Comparison of ENCODE assay signal across 1 cellular context in the genomic region with DNA sequence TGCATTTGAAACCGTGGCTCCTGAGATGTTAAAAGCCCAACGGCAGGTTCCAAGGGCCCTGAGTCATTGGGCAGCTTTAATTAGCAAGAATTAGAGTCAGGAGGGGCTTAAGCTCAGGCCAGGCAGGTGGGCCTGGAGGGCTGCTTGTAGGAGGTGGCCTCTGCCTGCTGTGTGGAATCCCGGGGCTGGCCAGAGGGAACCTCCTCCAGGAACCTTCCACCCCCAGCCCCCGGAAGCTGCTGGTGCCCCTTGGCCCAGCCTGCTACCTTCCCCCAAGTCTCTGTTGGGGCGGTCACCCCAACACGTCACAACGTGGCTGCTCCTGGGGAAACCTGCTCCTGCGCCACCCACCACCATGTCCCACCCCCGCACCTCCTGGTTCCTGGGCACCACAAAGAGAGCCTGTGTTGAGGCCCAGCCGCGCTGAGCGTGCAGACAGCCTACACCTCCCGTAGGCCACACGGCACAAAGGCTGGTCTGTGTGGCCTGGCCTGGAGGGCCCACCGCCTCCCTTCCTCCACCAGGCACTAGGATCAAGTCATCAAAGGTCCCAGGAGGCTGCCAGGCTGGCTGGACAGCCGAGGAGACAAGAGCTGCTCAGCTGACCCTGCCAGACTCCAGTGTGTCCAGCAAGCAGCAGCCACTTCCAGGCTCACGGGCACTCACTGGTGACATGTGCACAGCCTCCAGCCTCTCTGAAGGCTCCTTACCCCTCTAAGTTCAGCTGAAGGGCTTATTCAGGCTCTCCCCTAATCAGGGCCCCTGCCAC.
TF ChIP-seq lines count a peak whose summit lies in the region.

No MANE protein-coding gene starts in this region.

TF ChIP-seq in HepG2, 621 proteins besides CTCF, POLR2A, EP300 and RAD21 (continued from another document and continues in another):
- TF ChIP-seq, protein P1, sequence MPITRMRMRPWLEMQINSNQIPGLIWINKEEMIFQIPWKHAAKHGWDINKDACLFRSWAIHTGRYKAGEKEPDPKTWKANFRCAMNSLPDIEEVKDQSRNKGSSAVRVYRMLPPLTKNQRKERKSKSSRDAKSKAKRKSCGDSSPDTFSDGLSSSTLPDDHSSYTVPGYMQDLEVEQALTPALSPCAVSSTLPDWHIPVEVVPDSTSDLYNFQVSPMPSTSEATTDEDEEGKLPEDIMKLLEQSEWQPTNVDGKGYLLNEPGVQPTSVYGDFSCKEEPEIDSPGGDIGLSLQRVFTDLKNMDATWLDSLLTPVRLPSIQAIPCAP (CRISPR knock-in tag; IDR thresholded peaks at IDR 0.05; ENCODE audit: low read depth) = 0 out of 2 replicates have a peak, but pooled peaks have one; percentile 25
- TF ChIP-seq, protein P2, sequence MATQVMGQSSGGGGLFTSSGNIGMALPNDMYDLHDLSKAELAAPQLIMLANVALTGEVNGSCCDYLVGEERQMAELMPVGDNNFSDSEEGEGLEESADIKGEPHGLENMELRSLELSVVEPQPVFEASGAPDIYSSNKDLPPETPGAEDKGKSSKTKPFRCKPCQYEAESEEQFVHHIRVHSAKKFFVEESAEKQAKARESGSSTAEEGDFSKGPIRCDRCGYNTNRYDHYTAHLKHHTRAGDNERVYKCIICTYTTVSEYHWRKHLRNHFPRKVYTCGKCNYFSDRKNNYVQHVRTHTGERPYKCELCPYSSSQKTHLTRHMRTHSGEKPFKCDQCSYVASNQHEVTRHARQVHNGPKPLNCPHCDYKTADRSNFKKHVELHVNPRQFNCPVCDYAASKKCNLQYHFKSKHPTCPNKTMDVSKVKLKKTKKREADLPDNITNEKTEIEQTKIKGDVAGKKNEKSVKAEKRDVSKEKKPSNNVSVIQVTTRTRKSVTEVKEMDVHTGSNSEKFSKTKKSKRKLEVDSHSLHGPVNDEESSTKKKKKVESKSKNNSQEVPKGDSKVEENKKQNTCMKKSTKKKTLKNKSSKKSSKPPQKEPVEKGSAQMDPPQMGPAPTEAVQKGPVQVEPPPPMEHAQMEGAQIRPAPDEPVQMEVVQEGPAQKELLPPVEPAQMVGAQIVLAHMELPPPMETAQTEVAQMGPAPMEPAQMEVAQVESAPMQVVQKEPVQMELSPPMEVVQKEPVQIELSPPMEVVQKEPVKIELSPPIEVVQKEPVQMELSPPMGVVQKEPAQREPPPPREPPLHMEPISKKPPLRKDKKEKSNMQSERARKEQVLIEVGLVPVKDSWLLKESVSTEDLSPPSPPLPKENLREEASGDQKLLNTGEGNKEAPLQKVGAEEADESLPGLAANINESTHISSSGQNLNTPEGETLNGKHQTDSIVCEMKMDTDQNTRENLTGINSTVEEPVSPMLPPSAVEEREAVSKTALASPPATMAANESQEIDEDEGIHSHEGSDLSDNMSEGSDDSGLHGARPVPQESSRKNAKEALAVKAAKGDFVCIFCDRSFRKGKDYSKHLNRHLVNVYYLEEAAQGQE (IDR thresholded peaks at IDR 0.05; ENCODE audit: borderline replicate concordance in 1 of 2, low read depth in 1 of 2, low read length in 2 of 2) = peak in 1 of 2 experiments; percentile 48; a peak in 1 of 4 replicates
- 0 out of 2 replicates have a peak, but pooled peaks have one; percentile 23 for TF ChIP-seq DNMT1 (CRISPR knock-in tag; IDR thresholded peaks at IDR 0.05)
- peak; percentile 81; the same call in 1 of the 2 replicates for TF ChIP-seq MYC (CRISPR knock-in tag; IDR thresholded peaks at IDR 0.05; ENCODE audit: borderline replicate concordance)
- no peak for TF ChIP-seq MYNN (CRISPR knock-in tag; IDR thresholded peaks at IDR 0.05; ENCODE audit: low read depth)
- no peak for TF ChIP-seq HOXA9 (CRISPR knock-in tag; IDR thresholded peaks at IDR 0.05; ENCODE audit: borderline replicate concordance)
- no peak for TF ChIP-seq ZNF790 (CRISPR knock-in tag; IDR thresholded peaks at IDR 0.05; ENCODE audit: borderline replicate concordance)
- TF ChIP-seq ZNF34 (CRISPR knock-in tag; IDR thresholded peaks at IDR 0.05; ENCODE audit: borderline replicate concordance) = no peak
- TF ChIP-seq ZFP36L2 (CRISPR knock-in tag; IDR thresholded peaks at IDR 0.05) = no peak; the same call in 1 of the 2 replicates
- TF ChIP-seq ZNF589 (CRISPR knock-in tag; conservative IDR thresholded peaks at IDR 0.05) = no peak
- no peak for TF ChIP-seq MTA3 (CRISPR knock-in tag; IDR thresholded peaks at IDR 0.05)
- TF ChIP-seq, protein P3, sequence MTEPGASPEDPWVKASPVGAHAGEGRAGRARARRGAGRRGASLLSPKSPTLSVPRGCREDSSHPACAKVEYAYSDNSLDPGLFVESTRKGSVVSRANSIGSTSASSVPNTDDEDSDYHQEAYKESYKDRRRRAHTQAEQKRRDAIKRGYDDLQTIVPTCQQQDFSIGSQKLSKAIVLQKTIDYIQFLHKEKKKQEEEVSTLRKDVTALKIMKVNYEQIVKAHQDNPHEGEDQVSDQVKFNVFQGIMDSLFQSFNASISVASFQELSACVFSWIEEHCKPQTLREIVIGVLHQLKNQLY (CRISPR knock-in tag; IDR thresholded peaks at IDR 0.05) = peak; percentile 72; the same call in 1 of the 2 replicates
- no peak for TF ChIP-seq ZNF33A (CRISPR knock-in tag; IDR thresholded peaks at IDR 0.05; ENCODE audit: borderline replicate concordance)
- no peak for TF ChIP-seq ZNF326 (CRISPR knock-in tag; IDR thresholded peaks at IDR 0.05; ENCODE audit: borderline replicate concordance)
- TF ChIP-seq NR2F6 (IDR thresholded peaks at IDR 0.05) = no peak
- peak; percentile 83; the same call in 1 of the 2 replicates for TF ChIP-seq NR2F6 (CRISPR knock-in tag; IDR thresholded peaks at IDR 0.05)
- TF ChIP-seq ZFP1 (CRISPR knock-in tag; IDR thresholded peaks at IDR 0.05) = no peak
- no peak for TF ChIP-seq ZNF24 (IDR thresholded peaks at IDR 0.05)
- peak; percentile 79 for TF ChIP-seq ZNF883 (CRISPR knock-in tag; IDR thresholded peaks at IDR 0.05; ENCODE audit: not compliant biosample characterization)
- TF ChIP-seq HNF4A (CRISPR knock-in tag; IDR thresholded peaks at IDR 0.05) = peak; percentile 59
- peak; percentile 85 for TF ChIP-seq AGO2 (optimal IDR thresholded peaks at IDR 0.05; ENCODE audit: low read depth, low read length)
- 0 out of 3 replicates have a peak, but pooled peaks have one; percentile 33 for TF ChIP-seq MXI1 (IDR thresholded peaks at IDR 0.05; ENCODE audit: borderline replicate concordance, low read depth, low read length)
- TF ChIP-seq, protein P4, sequence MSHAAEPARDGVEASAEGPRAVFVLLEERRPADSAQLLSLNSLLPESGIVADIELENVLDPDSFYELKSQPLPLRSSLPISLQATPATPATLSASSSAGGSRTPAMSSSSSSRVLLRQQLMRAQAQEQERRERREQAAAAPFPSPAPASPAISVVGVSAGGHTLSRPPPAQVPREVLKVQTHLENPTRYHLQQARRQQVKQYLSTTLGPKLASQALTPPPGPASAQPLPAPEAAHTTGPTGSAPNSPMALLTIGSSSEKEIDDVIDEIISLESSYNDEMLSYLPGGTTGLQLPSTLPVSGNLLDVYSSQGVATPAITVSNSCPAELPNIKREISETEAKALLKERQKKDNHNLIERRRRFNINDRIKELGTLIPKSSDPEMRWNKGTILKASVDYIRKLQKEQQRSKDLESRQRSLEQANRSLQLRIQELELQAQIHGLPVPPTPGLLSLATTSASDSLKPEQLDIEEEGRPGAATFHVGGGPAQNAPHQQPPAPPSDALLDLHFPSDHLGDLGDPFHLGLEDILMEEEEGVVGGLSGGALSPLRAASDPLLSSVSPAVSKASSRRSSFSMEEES (CRISPR knock-in tag; IDR thresholded peaks at IDR 0.05) = peak; percentile 63; the same call in 1 of the 2 replicates
- no peak for TF ChIP-seq REL (CRISPR knock-in tag; conservative IDR thresholded peaks at IDR 0.05)
- TF ChIP-seq ZNF766 (CRISPR knock-in tag; IDR thresholded peaks at IDR 0.05; ENCODE audit: borderline replicate concordance) = no peak
- peak; percentile 85; the same call in 1 of the 2 replicates for TF ChIP-seq ZNF547 (CRISPR knock-in tag; IDR thresholded peaks at IDR 0.05)
- TF ChIP-seq ZNF468 (CRISPR knock-in tag; IDR thresholded peaks at IDR 0.05) = no peak; the same call in 1 of the 2 replicates
- TF ChIP-seq ZNF30 (CRISPR knock-in tag; IDR thresholded peaks at IDR 0.05) = no peak
- no peak for TF ChIP-seq ZNF230 (CRISPR knock-in tag; IDR thresholded peaks at IDR 0.05)
- no peak for TF ChIP-seq NCOA1 (CRISPR knock-in tag; IDR thresholded peaks at IDR 0.05)
- TF ChIP-seq ZNF841 (CRISPR knock-in tag; IDR thresholded peaks at IDR 0.05; ENCODE audit: borderline replicate concordance) = no peak
- peak; percentile 60; the same call in 1 of the 2 replicates for TF ChIP-seq FOXO1 (CRISPR knock-in tag; IDR thresholded peaks at IDR 0.05)
- no peak for TF ChIP-seq CC2D1A (CRISPR knock-in tag; IDR thresholded peaks at IDR 0.05)
- TF ChIP-seq ATF1 (CRISPR knock-in tag; IDR thresholded peaks at IDR 0.05) = no peak
- 0 out of 2 replicates have a peak, but pooled peaks have one; percentile 0 for TF ChIP-seq MAFF (IDR thresholded peaks at IDR 0.05; ENCODE audit: low read depth, low read length)
- TF ChIP-seq MAFK (conservative IDR thresholded peaks at IDR 0.05 in 1 of 2, IDR thresholded peaks at IDR 0.05 in 1 of 2; ENCODE audit: low read length in 2 of 2) = 0 out of 4 replicates have a peak, but pooled peaks of 1 of the 2 experiments have one; percentile 11
- TF ChIP-seq ZNF782 (CRISPR knock-in tag; IDR thresholded peaks at IDR 0.05; ENCODE audit: borderline replicate concordance) = no peak
- TF ChIP-seq ZNF556 (CRISPR knock-in tag; IDR thresholded peaks at IDR 0.05; ENCODE audit: borderline replicate concordance) = no peak; the same call in 1 of the 2 replicates
- TF ChIP-seq ZKSCAN1 (IDR thresholded peaks at IDR 0.05; ENCODE audit: low read length) = no peak
- no peak for TF ChIP-seq ZFP62 (CRISPR knock-in tag; IDR thresholded peaks at IDR 0.05)
- TF ChIP-seq TEAD3 (CRISPR knock-in tag; optimal IDR thresholded peaks at IDR 0.05; ENCODE audit: borderline replicate concordance) = peak; percentile 58
- TF ChIP-seq ZNF7 (CRISPR knock-in tag; IDR thresholded peaks at IDR 0.05) = 0 out of 2 replicates have a peak, but pooled peaks have one; percentile 8
- TF ChIP-seq DR1 (CRISPR knock-in tag; IDR thresholded peaks at IDR 0.05) = peak; percentile 87
- TF ChIP-seq HNF4G (IDR thresholded peaks at IDR 0.05; ENCODE audit: borderline replicate concordance, low read depth, low read length) = peak; percentile 40; the same call in 1 of the 2 replicates
- TF ChIP-seq HNF4G (CRISPR knock-in tag; IDR thresholded peaks at IDR 0.05; ENCODE audit: borderline replicate concordance, low read depth) = 0 out of 2 replicates have a peak, but pooled peaks have one; percentile 16
- TF ChIP-seq, protein P5, sequence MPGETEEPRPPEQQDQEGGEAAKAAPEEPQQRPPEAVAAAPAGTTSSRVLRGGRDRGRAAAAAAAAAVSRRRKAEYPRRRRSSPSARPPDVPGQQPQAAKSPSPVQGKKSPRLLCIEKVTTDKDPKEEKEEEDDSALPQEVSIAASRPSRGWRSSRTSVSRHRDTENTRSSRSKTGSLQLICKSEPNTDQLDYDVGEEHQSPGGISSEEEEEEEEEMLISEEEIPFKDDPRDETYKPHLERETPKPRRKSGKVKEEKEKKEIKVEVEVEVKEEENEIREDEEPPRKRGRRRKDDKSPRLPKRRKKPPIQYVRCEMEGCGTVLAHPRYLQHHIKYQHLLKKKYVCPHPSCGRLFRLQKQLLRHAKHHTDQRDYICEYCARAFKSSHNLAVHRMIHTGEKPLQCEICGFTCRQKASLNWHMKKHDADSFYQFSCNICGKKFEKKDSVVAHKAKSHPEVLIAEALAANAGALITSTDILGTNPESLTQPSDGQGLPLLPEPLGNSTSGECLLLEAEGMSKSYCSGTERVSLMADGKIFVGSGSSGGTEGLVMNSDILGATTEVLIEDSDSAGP (CRISPR knock-in tag; IDR thresholded peaks at IDR 0.05; ENCODE audit: borderline replicate concordance) = peak; percentile 92; the same call in 1 of the 2 replicates
- no peak for TF ChIP-seq KLF12 (CRISPR knock-in tag; IDR thresholded peaks at IDR 0.05; ENCODE audit: borderline replicate concordance)
- TF ChIP-seq, protein P6, sequence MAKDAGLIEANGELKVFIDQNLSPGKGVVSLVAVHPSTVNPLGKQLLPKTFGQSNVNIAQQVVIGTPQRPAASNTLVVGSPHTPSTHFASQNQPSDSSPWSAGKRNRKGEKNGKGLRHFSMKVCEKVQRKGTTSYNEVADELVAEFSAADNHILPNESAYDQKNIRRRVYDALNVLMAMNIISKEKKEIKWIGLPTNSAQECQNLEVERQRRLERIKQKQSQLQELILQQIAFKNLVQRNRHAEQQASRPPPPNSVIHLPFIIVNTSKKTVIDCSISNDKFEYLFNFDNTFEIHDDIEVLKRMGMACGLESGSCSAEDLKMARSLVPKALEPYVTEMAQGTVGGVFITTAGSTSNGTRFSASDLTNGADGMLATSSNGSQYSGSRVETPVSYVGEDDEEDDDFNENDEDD (CRISPR knock-in tag; IDR thresholded peaks at IDR 0.05; ENCODE audit: borderline replicate concordance) = peak; percentile 56; the same call in 1 of the 2 replicates
- TF ChIP-seq RBM39 (IDR thresholded peaks at IDR 0.05; ENCODE audit: low read depth, low read length, poor library complexity, severe bottlenecking) = peak; percentile 84
- TF ChIP-seq ARNT2 (CRISPR knock-in tag; IDR thresholded peaks at IDR 0.05; ENCODE audit: low read depth) = 0 out of 2 replicates have a peak, but pooled peaks have one; percentile 27
- TF ChIP-seq, protein P7, sequence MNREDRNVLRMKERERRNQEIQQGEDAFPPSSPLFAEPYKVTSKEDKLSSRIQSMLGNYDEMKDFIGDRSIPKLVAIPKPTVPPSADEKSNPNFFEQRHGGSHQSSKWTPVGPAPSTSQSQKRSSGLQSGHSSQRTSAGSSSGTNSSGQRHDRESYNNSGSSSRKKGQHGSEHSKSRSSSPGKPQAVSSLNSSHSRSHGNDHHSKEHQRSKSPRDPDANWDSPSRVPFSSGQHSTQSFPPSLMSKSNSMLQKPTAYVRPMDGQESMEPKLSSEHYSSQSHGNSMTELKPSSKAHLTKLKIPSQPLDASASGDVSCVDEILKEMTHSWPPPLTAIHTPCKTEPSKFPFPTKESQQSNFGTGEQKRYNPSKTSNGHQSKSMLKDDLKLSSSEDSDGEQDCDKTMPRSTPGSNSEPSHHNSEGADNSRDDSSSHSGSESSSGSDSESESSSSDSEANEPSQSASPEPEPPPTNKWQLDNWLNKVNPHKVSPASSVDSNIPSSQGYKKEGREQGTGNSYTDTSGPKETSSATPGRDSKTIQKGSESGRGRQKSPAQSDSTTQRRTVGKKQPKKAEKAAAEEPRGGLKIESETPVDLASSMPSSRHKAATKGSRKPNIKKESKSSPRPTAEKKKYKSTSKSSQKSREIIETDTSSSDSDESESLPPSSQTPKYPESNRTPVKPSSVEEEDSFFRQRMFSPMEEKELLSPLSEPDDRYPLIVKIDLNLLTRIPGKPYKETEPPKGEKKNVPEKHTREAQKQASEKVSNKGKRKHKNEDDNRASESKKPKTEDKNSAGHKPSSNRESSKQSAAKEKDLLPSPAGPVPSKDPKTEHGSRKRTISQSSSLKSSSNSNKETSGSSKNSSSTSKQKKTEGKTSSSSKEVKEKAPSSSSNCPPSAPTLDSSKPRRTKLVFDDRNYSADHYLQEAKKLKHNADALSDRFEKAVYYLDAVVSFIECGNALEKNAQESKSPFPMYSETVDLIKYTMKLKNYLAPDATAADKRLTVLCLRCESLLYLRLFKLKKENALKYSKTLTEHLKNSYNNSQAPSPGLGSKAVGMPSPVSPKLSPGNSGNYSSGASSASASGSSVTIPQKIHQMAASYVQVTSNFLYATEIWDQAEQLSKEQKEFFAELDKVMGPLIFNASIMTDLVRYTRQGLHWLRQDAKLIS (CRISPR knock-in tag; IDR thresholded peaks at IDR 0.05) = peak; percentile 49; the same call in 1 of the 2 replicates
- no peak for TF ChIP-seq PPARG (CRISPR knock-in tag; conservative IDR thresholded peaks at IDR 0.05)
